1 cellular context compared by ENCODE assay signal in genomic region chr20:63696628-63697356, GRCh38.
A peak's percentile ranks its signal among the peaks of the same experiment; 100 is the strongest.
TF ChIP-seq lines count a peak whose summit lies in the region.

Gene TNFRSF6B, plus strand, starts transcription at chr20:63696652. Its CDS starts 116 bp downstream, at chr20:63696768.

TF ChIP-seq in HepG2, 621 proteins besides CTCF, POLR2A, EP300 and RAD21 (continued from another document and continues in another):
- 0 out of 2 replicates have a peak, but pooled peaks have one; percentile 14 for TF ChIP-seq MYPOP (CRISPR knock-in tag; IDR thresholded peaks at IDR 0.05)
- peak; percentile 26; the same call in 1 of the 2 replicates for TF ChIP-seq ZNF263 (CRISPR knock-in tag; IDR thresholded peaks at IDR 0.05)
- no peak for TF ChIP-seq SP2 (CRISPR knock-in tag; IDR thresholded peaks at IDR 0.05)
- TF ChIP-seq ZNF274 (CRISPR knock-in tag; IDR thresholded peaks at IDR 0.05): no peak
- peak; percentile 74 for TF ChIP-seq DR1 (CRISPR knock-in tag; IDR thresholded peaks at IDR 0.05)
- no peak for TF ChIP-seq ZNF432 (CRISPR knock-in tag; IDR thresholded peaks at IDR 0.05; ENCODE audit: borderline replicate concordance)
- TF ChIP-seq GRHL1 (CRISPR knock-in tag; conservative IDR thresholded peaks at IDR 0.05): no peak
- no peak for TF ChIP-seq PREB (CRISPR knock-in tag; IDR thresholded peaks at IDR 0.05)
- TF ChIP-seq ZNF3 (CRISPR knock-in tag; IDR thresholded peaks at IDR 0.05): no peak
- no peak for TF ChIP-seq MTERF4 (CRISPR knock-in tag; IDR thresholded peaks at IDR 0.05)
- no peak; the same call in 1 of the 2 replicates for TF ChIP-seq ZNF691 (CRISPR knock-in tag; IDR thresholded peaks at IDR 0.05; ENCODE audit: borderline replicate concordance, low read depth)
- peak; percentile 89 for TF ChIP-seq DNMT1 (CRISPR knock-in tag; IDR thresholded peaks at IDR 0.05)
- no peak for TF ChIP-seq ZNF12 (CRISPR knock-in tag; IDR thresholded peaks at IDR 0.05)
- TF ChIP-seq ZBTB25 (CRISPR knock-in tag; IDR thresholded peaks at IDR 0.05): no peak
- peak; percentile 24; the same call in 1 of the 2 replicates for TF ChIP-seq FOSL2 (CRISPR knock-in tag; IDR thresholded peaks at IDR 0.05)
- TF ChIP-seq EEA1 (CRISPR knock-in tag; IDR thresholded peaks at IDR 0.05; ENCODE audit: borderline replicate concordance): no peak
- no peak for TF ChIP-seq USF2 (IDR thresholded peaks at IDR 0.05; ENCODE audit: low read depth, low read length)
- no peak; the same call in 1 of the 2 replicates for TF ChIP-seq USF2 (CRISPR knock-in tag; IDR thresholded peaks at IDR 0.05; ENCODE audit: borderline replicate concordance)
- TF ChIP-seq ZBTB26 (CRISPR knock-in tag; IDR thresholded peaks at IDR 0.05; ENCODE audit: borderline replicate concordance): no peak
- TF ChIP-seq ZBTB39 (CRISPR knock-in tag; IDR thresholded peaks at IDR 0.05): no peak
- TF ChIP-seq SRF (IDR thresholded peaks at IDR 0.05; ENCODE audit: low read depth, low read length): no peak
- no peak for TF ChIP-seq ZNF850 (CRISPR knock-in tag; conservative IDR thresholded peaks at IDR 0.05)
- no peak for TF ChIP-seq MLLT10 (CRISPR knock-in tag; IDR thresholded peaks at IDR 0.05)
- TF ChIP-seq ZNF576 (CRISPR knock-in tag; IDR thresholded peaks at IDR 0.05): 0 out of 2 replicates have a peak, but pooled peaks have one; percentile 74
- TF ChIP-seq TBX2 (CRISPR knock-in tag; IDR thresholded peaks at IDR 0.05; ENCODE audit: borderline replicate concordance): peak; percentile 47
- peak; percentile 76 for TF ChIP-seq PITX1 (CRISPR knock-in tag; IDR thresholded peaks at IDR 0.05)
- no peak for TF ChIP-seq TRIM22 (IDR thresholded peaks at IDR 0.05)
- no peak for TF ChIP-seq KAT2B (IDR thresholded peaks at IDR 0.05; ENCODE audit: borderline replicate concordance, low read depth, low read length)
- no peak for TF ChIP-seq THAP11 (CRISPR knock-in tag; IDR thresholded peaks at IDR 0.05)
- TF ChIP-seq ATF3 (CRISPR knock-in tag; IDR thresholded peaks at IDR 0.05): no peak; the same call in 1 of the 2 replicates
- no peak; the same call in 1 of the 2 replicates for TF ChIP-seq ZNF747 (CRISPR knock-in tag; IDR thresholded peaks at IDR 0.05; ENCODE audit: borderline replicate concordance)
- TF ChIP-seq NFIC (IDR thresholded peaks at IDR 0.05; ENCODE audit: low read length): no peak
- no peak for TF ChIP-seq ZNF615 (CRISPR knock-in tag; IDR thresholded peaks at IDR 0.05; ENCODE audit: borderline replicate concordance)
- TF ChIP-seq ZFP62 (CRISPR knock-in tag; IDR thresholded peaks at IDR 0.05): no peak
- peak; percentile 51; the same call in 1 of the 2 replicates for TF ChIP-seq MAX (IDR thresholded peaks at IDR 0.05)
- no peak for TF ChIP-seq NCOR1 (IDR thresholded peaks at IDR 0.05; ENCODE audit: borderline replicate concordance, low read length)
- no peak for TF ChIP-seq ZFAT (CRISPR knock-in tag; conservative IDR thresholded peaks at IDR 0.05)
- 0 out of 2 replicates have a peak, but pooled peaks have one; percentile 11 for TF ChIP-seq ZNF678 (CRISPR knock-in tag; IDR thresholded peaks at IDR 0.05)
- TF ChIP-seq TSC22D2 (CRISPR knock-in tag; IDR thresholded peaks at IDR 0.05; ENCODE audit: borderline replicate concordance): no peak
- TF ChIP-seq PHB2 (IDR thresholded peaks at IDR 0.05; ENCODE audit: partially characterized antibody): no peak
- TF ChIP-seq HDAC6 (IDR thresholded peaks at IDR 0.05; ENCODE audit: low read depth, low read length): no peak
- TF ChIP-seq ZSCAN31 (CRISPR knock-in tag; IDR thresholded peaks at IDR 0.05; ENCODE audit: low read depth): no peak; the same call in 1 of the 2 replicates
- no peak for TF ChIP-seq TRAFD1 (CRISPR knock-in tag; IDR thresholded peaks at IDR 0.05; ENCODE audit: borderline replicate concordance)
- TF ChIP-seq KLF16 (CRISPR knock-in tag; IDR thresholded peaks at IDR 0.05): 0 out of 4 replicates have a peak, but pooled peaks of 1 of the 2 experiments have one; percentile 46
- no peak for TF ChIP-seq ZNF234 (CRISPR knock-in tag; conservative IDR thresholded peaks at IDR 0.05)
- TF ChIP-seq SMAD3 (CRISPR knock-in tag; IDR thresholded peaks at IDR 0.05): no peak
- TF ChIP-seq GPN1 (CRISPR knock-in tag; IDR thresholded peaks at IDR 0.05; ENCODE audit: borderline replicate concordance): 0 out of 2 replicates have a peak, but pooled peaks have one; percentile 37
- no peak for TF ChIP-seq FOXJ3 (CRISPR knock-in tag; IDR thresholded peaks at IDR 0.05; ENCODE audit: borderline replicate concordance)
- TF ChIP-seq ZBTB20 (CRISPR knock-in tag; IDR thresholded peaks at IDR 0.05; ENCODE audit: borderline replicate concordance, low read depth): no peak
- TF ChIP-seq KDM5A (IDR thresholded peaks at IDR 0.05; ENCODE audit: borderline replicate concordance, low read length): no peak
- peak; percentile 41 for TF ChIP-seq ZFX (CRISPR knock-in tag; IDR thresholded peaks at IDR 0.05; ENCODE audit: low read depth)
